9 cellular contexts compared by ENCODE assay signal in genomic region chr17:1592751-1593629, GRCh38. TPM values are rescaled to one million over a fixed set of nuclear protein-coding genes. Genes with fewer than 3 reads are reported as not detected.
DNase-seq lines count a peak whose midpoint lies in the region; ATAC-seq and TF ChIP-seq lines count a peak whose summit lies in the region.
"Had no signal": no experiment of that assay in that cellular context is flagged by ENCODE, and none has a peak within 500 bp of the region (broad histone marks: within the 10 kb centered on the region; RNA-seq: fewer than 3 reads in every experiment).

No MANE protein-coding gene starts in this region.

- ATAC-seq in GM18505 (IDR thresholded peaks at IDR 0.05; ENCODE audit: unreplicated experiment) = peak; percentile 72
- ATAC-seq in GM21619 (IDR thresholded peaks at IDR 0.05; ENCODE audit: unreplicated experiment) = peak; percentile 62
- ATAC-seq in HG03571 (IDR thresholded peaks at IDR 0.05; ENCODE audit: unreplicated experiment) = peak; percentile 60
- ATAC-seq: Panc1 had no signal

- H3K27ac ChIP-seq in prostate gland = no peak overlapping the region

- H3K4me1 ChIP-seq in prostate gland (replicated peaks) = no peaks in the 10 kb centered on the region

- TF ChIP-seq POLR2A in GM18505 (IDR thresholded peaks at IDR 0.05; ENCODE audit: borderline replicate concordance, extremely low read depth, insufficient read depth, insufficient read length) = peak; percentile 37
- TF ChIP-seq POLR2A in prostate gland (IDR thresholded peaks at IDR 0.05) = no peak

- no peaks in the 10 kb centered on the region for H3K9me3 ChIP-seq in prostate gland

- DNase-seq in islet precursor cell = peak; percentile 52
- DNase-seq in SW480 (ENCODE audit: low spot score) = no peak
- no peak for DNase-seq in RKO (ENCODE audit: low spot score)
- no peak for DNase-seq in prostate gland (ENCODE audit: low spot score)
- DNase-seq in AG20443 (ENCODE audit: low spot score) = no peak

- intact Hi-C loops in prostate gland (cut with DNase I) = loop anchor here (5.0 kb wide), 1 partner anchor 34 kb away; the partner anchor contains the start of gene SLC43A2

- H3K4me3 ChIP-seq in prostate gland = no peak overlapping the region

- 74% methylated on average over 25 of the region's 25 CpGs for WGBS in prostate gland

- no peaks in the 10 kb centered on the region for H3K27me3 ChIP-seq in prostate gland (replicated peaks; ENCODE audit: insufficient read depth)

- H3K36me3 ChIP-seq in prostate gland = no peaks in the 10 kb centered on the region

- TF ChIP-seq CTCF in prostate gland (IDR thresholded peaks at IDR 0.05) = no peak

RNA-seq across cellular contexts. Expression of gene PITPNA, which starts 30.4 kb away (rescaled TPM):
- total RNA-seq in prostate gland = 10 to 100 TPM; 51.6 to 57.5 TPM

RNA-seq across cellular contexts. Expression of gene SLC43A2, which starts 35.6 kb away (rescaled TPM):
- total RNA-seq in prostate gland = 10 to 100 TPM; 11.8 to 14.8 TPM

RNA-seq across cellular contexts. Expression of gene SCARF1, which starts 52.5 kb away (rescaled TPM):
- total RNA-seq in prostate gland = 10 to 100 TPM; 11.0 to 14.5 TPM

RNA-seq across cellular contexts. Expression of gene RILP, which starts 56.7 kb away (rescaled TPM):
- total RNA-seq in prostate gland = 10 to 100 TPM; 16.9 to 24.4 TPM
